1 cellular context compared by ENCODE assay signal in genomic region chr18:12327510-12328178, GRCh38.
TF ChIP-seq lines count a peak whose summit lies in the region.

No MANE protein-coding gene starts in this region.

TF ChIP-seq in endothelial cell of umbilical vein, 7 proteins besides CTCF, POLR2A, EP300 and RAD21:
- TF ChIP-seq JUN (IDR thresholded peaks at IDR 0.05; ENCODE audit: borderline replicate concordance, insufficient read depth, insufficient read length, low read depth) (no peak), MYC (IDR thresholded peaks at IDR 0.05; ENCODE audit: low read depth, low read length) (no peak), GATA2 (IDR thresholded peaks at IDR 0.05; ENCODE audit: insufficient read depth, insufficient read length, low read depth, low read length) (no peak), MAX (IDR thresholded peaks at IDR 0.05; ENCODE audit: insufficient read depth, insufficient read length) (no peak)
